Comparison of ENCODE assay signal across 1 cellular context in the genomic region with DNA sequence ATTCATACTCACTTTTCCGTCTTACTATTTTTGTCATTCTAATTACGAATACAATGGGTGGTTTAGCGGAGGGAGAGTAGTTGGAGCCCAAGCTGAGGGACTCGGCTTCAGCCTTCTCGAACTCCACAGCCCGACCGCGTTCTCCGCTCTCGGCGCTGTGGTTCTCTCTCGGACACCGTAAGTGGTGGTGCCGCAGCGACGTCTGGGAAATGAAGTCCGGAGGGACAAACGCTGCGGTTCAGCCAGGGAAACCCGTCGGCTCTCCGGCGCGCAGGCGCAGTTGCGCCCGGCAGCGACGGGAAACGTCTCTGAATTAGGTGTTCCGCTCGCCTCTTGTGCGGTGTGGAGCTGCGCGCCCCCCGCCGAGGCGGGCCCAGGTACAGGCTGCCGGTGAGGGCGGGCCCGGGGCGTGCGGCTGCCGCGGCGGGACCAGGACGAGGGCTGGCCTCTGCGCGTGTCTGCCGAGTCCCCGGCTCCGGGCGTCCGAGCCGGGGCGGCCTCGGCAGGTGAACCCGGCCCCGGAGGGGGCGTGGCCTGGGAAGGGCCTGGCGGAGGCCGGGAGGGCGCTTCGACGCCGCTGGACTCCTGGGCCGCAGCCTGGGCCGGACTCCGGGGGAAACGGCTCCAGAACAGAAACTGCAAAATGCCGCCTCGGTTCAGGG.
TF ChIP-seq lines count a peak whose summit lies in the region.

Gene ZNF879 (plus strand): TSS at position 277 of the 662 bp plus-strand sequence. CDS start 1,201 bp downstream, outside the sequence.

TF ChIP-seq in WTC11, 78 proteins besides CTCF, POLR2A, EP300 and RAD21 (continued from another document):
- TF ChIP-seq, protein P1, sequence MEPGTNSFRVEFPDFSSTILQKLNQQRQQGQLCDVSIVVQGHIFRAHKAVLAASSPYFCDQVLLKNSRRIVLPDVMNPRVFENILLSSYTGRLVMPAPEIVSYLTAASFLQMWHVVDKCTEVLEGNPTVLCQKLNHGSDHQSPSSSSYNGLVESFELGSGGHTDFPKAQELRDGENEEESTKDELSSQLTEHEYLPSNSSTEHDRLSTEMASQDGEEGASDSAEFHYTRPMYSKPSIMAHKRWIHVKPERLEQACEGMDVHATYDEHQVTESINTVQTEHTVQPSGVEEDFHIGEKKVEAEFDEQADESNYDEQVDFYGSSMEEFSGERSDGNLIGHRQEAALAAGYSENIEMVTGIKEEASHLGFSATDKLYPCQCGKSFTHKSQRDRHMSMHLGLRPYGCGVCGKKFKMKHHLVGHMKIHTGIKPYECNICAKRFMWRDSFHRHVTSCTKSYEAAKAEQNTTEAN (CRISPR knock-in tag; IDR thresholded peaks at IDR 0.05), result no peak
- TF ChIP-seq FOXK1 (CRISPR knock-in tag; IDR thresholded peaks at IDR 0.05), result peak; percentile 60; the same call in 1 of the 2 replicates
- TF ChIP-seq MYBL2 (CRISPR knock-in tag; IDR thresholded peaks at IDR 0.05), result peak; percentile 70
- TF ChIP-seq AFF4 (CRISPR knock-in tag; IDR thresholded peaks at IDR 0.05; ENCODE audit: borderline replicate concordance), result no peak
- TF ChIP-seq KAT7 (CRISPR knock-in tag; IDR thresholded peaks at IDR 0.05; ENCODE audit: borderline replicate concordance), result peak; percentile 72; the same call in 1 of the 2 replicates
